ENCODE assay signal across 12 cellular contexts in genomic region chrX:77917294-77917933, GRCh38. TPM values are rescaled to one million over a fixed set of nuclear protein-coding genes. Genes with fewer than 3 reads are reported as not detected.
DNase-seq lines count a peak whose midpoint lies in the region; ATAC-seq, FAIRE-seq and TF ChIP-seq lines count a peak whose summit lies in the region.
"Had no signal": no experiment of that assay in that cellular context is flagged by ENCODE, and none has a peak within 500 bp of the region (broad histone marks: within the 10 kb centered on the region; RNA-seq: fewer than 3 reads in every experiment).

No MANE protein-coding gene starts in this region.

- peak overlapping the region; percentile 47 for H3K27ac Mint-ChIP-seq in activated naive CD4-positive, alpha-beta T cell treated with anti-CD3 and anti-CD28 coated beads, Interleukin-2, amount 50 U/mL, for 24 hours
- H3K27ac Mint-ChIP-seq in activated T-helper 17 cell treated with anti-CD3 and anti-CD28 coated beads, Interleukin-2, amount 50 U/mL, for 72 hours: peak overlapping the region; percentile 82

- ATAC-seq in HG03045 (IDR thresholded peaks at IDR 0.05; ENCODE audit: unreplicated experiment) (peak; percentile 68), thoracic aorta (ENCODE audit: insufficient number of reproducible peaks, low FRiP score, low read depth) (no peak), GM19463 (IDR thresholded peaks at IDR 0.05; ENCODE audit: unreplicated experiment) (no peak), HG02623 (IDR thresholded peaks at IDR 0.05; ENCODE audit: unreplicated experiment) (no peak)
- no peak for ATAC-seq in activated T-helper 17 cell treated with anti-CD3 and anti-CD28 coated beads, Interleukin-2, amount 50 U/mL, for 72 hours (replicated peaks)

- peak overlapping the region; percentile 31 for H3K4me3 ChIP-seq in thoracic aorta
- H3K4me3 ChIP-seq in small intestine (ENCODE audit: low read depth in 1 of 2, low read length in 2 of 2): no peak overlapping the region

- no peaks in the 10 kb centered on the region for H3K27me3 Mint-ChIP-seq in activated naive CD4-positive, alpha-beta T cell treated with anti-CD3 and anti-CD28 coated beads, Interleukin-2, amount 50 U/mL, for 24 hours
- H3K27me3 Mint-ChIP-seq in activated T-helper 17 cell treated with anti-CD3 and anti-CD28 coated beads, Interleukin-2, amount 50 U/mL, for 72 hours: no peaks in the 10 kb centered on the region

- WGBS in small intestine, 3 donors: 17 to 23% (median 18%) methylated on average over 2 of the region's 2 CpGs

- H3K4me1 Mint-ChIP-seq in activated naive CD4-positive, alpha-beta T cell treated with anti-CD3 and anti-CD28 coated beads, Interleukin-2, amount 50 U/mL, for 24 hours: peaks cover 38% of the 10 kb centered on the region
- peaks cover 11% of the 10 kb centered on the region for H3K4me1 Mint-ChIP-seq in activated T-helper 17 cell treated with anti-CD3 and anti-CD28 coated beads, Interleukin-2, amount 50 U/mL, for 72 hours

- H3K9me3 Mint-ChIP-seq in activated naive CD4-positive, alpha-beta T cell treated with anti-CD3 and anti-CD28 coated beads, Interleukin-2, amount 50 U/mL, for 24 hours: no peaks in the 10 kb centered on the region
- H3K9me3 Mint-ChIP-seq in activated T-helper 17 cell treated with anti-CD3 and anti-CD28 coated beads, Interleukin-2, amount 50 U/mL, for 72 hours: no peaks in the 10 kb centered on the region

- H3K4me1 ChIP-seq in thoracic aorta (ENCODE audit: control insufficient read depth in 1 of 2, low read depth in 2 of 2) (peaks cover under 1 to 5% of the 10 kb centered on the region in 2 donors), small intestine (ENCODE audit: control insufficient read depth in 2 of 2, insufficient read depth in 1 of 2, low read depth in 1 of 2, low read length in 1 of 2) (peaks cover 0 to 3% of the 10 kb centered on the region in 2 donors)
- H3K4me1 ChIP-seq: BE2C had no signal

- no peak for FAIRE-seq in small intestine (lab: Jason Lieb, UNC)

- H3K4me3 Mint-ChIP-seq in activated naive CD4-positive, alpha-beta T cell treated with anti-CD3 and anti-CD28 coated beads, Interleukin-2, amount 50 U/mL, for 24 hours: peak overlapping the region; percentile 72
- peak overlapping the region; percentile 78 for H3K4me3 Mint-ChIP-seq in activated T-helper 17 cell treated with anti-CD3 and anti-CD28 coated beads, Interleukin-2, amount 50 U/mL, for 72 hours

- DNase-seq in activated naive CD4-positive, alpha-beta T cell treated with Interleukin-2 at 50 U/mL for 16 hours: no peak
- DNase-seq in thoracic aorta (ENCODE audit: low spot score) (no peak), small intestine (no peak)
- DNase-seq: BE2C, caudate nucleus, MV-4-11 had no signal

- peaks cover 2% of the 10 kb centered on the region for H3K36me3 Mint-ChIP-seq in activated naive CD4-positive, alpha-beta T cell treated with anti-CD3 and anti-CD28 coated beads, Interleukin-2, amount 50 U/mL, for 24 hours
- H3K36me3 Mint-ChIP-seq in activated T-helper 17 cell treated with anti-CD3 and anti-CD28 coated beads, Interleukin-2, amount 50 U/mL, for 72 hours (ENCODE audit: low read depth): no peaks in the 10 kb centered on the region

- H3K27me3 ChIP-seq in thoracic aorta (replicated peaks; ENCODE audit: insufficient read depth) (no peaks in the 10 kb centered on the region), small intestine (ENCODE audit: control insufficient read depth in 2 of 2, insufficient read depth in 2 of 2, low read length in 2 of 2) (no peaks in the 10 kb centered on the region)
- H3K27me3 ChIP-seq: BE2C had no signal

- H3K36me3 ChIP-seq in thoracic aorta (no peaks in the 10 kb centered on the region), small intestine (ENCODE audit: control insufficient read depth in 2 of 2, insufficient read depth in 2 of 2, low read length in 2 of 2) (no peaks in the 10 kb centered on the region)
- H3K36me3 ChIP-seq: BE2C had no signal

- no peak for TF ChIP-seq CTCF in thoracic aorta (IDR thresholded peaks at IDR 0.05)

- H3K27ac ChIP-seq in thoracic aorta: no peak overlapping the region
- H3K27ac ChIP-seq in small intestine (ENCODE audit: low read depth in 1 of 2, low read length in 1 of 2): no peak overlapping the region

- H3K9me3 ChIP-seq in thoracic aorta (no peaks in the 10 kb centered on the region), small intestine (ENCODE audit: control insufficient read depth, low read depth) (no peaks in the 10 kb centered on the region)
- H3K9me3 ChIP-seq: BE2C had no signal

RNA-seq across cellular contexts. Expression of gene ATP7A, which starts 6.9 kb away (rescaled TPM):
- total RNA-seq in activated T-helper 17 cell treated with anti-CD3 and anti-CD28 coated beads, Interleukin-2, amount 50 U/mL, for 72 hours: 10 to 100 TPM in 1 of 2 donors, 1 to 10 TPM in 1; 9.5 to 17.3 TPM
- 10 to 100 TPM; 11.8 to 18.2 TPM for total RNA-seq in thoracic aorta
- polyA plus RNA-seq in small intestine: 1 to 10 TPM in 2 of 3 donors, under 1 TPM in 1; 0.81 to 2.3 (median 1.3) TPM

RNA-seq across cellular contexts. Expression of gene COX7B, which starts 18.1 kb away (rescaled TPM):
- total RNA-seq in activated T-helper 17 cell treated with anti-CD3 and anti-CD28 coated beads, Interleukin-2, amount 50 U/mL, for 72 hours: 100 to 1,000 TPM; 166 to 272 TPM
- total RNA-seq in thoracic aorta: 100 to 1,000 TPM; 136 to 204 TPM
- polyA plus RNA-seq in small intestine: 1,000 to 10,000 TPM; 1,257 to 2,345 (median 1,703) TPM

RNA-seq across cellular contexts. Expression of gene MAGT1, which starts 22.2 kb away (rescaled TPM):
- 10 to 100 TPM; 28.6 to 43.2 TPM for total RNA-seq in activated T-helper 17 cell treated with anti-CD3 and anti-CD28 coated beads, Interleukin-2, amount 50 U/mL, for 72 hours
- 10 to 100 TPM; 54.3 to 56.1 TPM for total RNA-seq in thoracic aorta
- polyA plus RNA-seq in small intestine: 10 to 100 TPM in 1 of 3 donors, 1 to 10 TPM in 2; 9.2 to 36.4 (median 9.7) TPM

RNA-seq across cellular contexts. Expression of gene PGAM4, which starts 52.0 kb away (rescaled TPM):
- total RNA-seq in activated T-helper 17 cell treated with anti-CD3 and anti-CD28 coated beads, Interleukin-2, amount 50 U/mL, for 72 hours: not detected
- not detected for total RNA-seq in thoracic aorta
- polyA plus RNA-seq in small intestine: not detected
- polyA plus RNA-seq: thymus had no signal
